Comparison of ENCODE assay signal across 1 cellular context in the genomic region with DNA sequence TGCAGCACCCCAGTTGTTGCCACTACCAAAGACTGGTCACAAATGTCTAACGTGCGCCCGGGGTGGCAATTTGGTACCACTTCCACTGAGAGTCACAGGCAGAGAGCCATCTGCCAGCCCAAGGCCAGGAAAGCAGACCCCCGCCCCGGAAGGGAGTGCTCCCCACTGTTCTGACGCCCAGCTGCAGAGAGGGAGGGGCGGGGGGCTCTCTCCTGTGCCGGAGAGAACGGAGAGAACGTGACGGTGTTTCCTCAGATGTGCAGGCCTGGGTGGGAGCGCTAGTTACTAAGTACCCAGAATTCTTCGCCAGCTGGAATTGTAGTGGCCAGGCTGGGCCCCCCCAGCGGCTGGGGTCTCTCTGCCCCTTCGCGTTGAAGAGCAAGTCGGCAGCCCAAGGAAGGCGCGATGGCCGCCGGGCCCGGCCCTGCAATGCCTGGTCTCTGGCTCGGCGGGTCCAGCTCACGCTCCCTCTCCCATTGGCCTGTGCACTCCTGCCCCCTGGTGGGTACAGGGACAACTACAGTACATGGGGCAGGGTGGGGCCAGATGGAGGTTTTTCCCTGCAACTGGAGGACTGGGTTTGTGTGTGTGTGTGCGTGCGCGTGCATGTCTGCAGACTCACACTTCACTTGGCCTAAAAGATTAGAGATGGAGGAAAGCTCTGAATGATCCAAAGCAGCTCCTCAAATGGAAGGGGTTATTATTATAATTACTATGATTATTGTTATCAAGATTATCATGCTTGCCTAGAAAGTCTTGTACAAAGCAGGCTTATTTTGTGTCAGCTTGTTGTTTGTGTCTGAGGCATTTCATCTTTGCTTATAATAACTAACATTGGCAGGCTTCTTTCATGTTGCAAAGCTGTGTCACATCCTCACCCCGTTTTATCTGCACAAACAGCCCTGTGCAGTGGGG.
TF ChIP-seq lines count a peak whose summit lies in the region.

No MANE protein-coding gene starts in this region.

TF ChIP-seq in HEK293, 187 proteins besides CTCF, POLR2A, EP300 and RAD21 (continued from another document):
- no peak for TF ChIP-seq ZNF843 (tag by site-specific recombination; IDR thresholded peaks at IDR 0.05)
- TF ChIP-seq, protein P1, sequence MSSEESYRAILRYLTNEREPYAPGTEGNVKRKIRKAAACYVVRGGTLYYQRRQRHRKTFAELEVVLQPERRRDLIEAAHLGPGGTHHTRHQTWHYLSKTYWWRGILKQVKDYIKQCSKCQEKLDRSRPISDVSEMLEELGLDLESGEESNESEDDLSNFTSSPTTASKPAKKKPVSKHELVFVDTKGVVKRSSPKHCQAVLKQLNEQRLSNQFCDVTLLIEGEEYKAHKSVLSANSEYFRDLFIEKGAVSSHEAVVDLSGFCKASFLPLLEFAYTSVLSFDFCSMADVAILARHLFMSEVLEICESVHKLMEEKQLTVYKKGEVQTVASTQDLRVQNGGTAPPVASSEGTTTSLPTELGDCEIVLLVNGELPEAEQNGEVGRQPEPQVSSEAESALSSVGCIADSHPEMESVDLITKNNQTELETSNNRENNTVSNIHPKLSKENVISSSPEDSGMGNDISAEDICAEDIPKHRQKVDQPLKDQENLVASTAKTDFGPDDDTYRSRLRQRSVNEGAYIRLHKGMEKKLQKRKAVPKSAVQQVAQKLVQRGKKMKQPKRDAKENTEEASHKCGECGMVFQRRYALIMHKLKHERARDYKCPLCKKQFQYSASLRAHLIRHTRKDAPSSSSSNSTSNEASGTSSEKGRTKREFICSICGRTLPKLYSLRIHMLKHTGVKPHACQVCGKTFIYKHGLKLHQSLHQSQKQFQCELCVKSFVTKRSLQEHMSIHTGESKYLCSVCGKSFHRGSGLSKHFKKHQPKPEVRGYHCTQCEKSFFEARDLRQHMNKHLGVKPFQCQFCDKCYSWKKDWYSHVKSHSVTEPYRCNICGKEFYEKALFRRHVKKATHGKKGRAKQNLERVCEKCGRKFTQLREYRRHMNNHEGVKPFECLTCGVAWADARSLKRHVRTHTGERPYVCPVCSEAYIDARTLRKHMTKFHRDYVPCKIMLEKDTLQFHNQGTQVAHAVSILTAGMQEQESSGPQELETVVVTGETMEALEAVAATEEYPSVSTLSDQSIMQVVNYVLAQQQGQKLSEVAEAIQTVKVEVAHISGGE (tag by site-specific recombination; conservative IDR thresholded peaks at IDR 0.05; ENCODE audit: low read depth) = no peak
- TF ChIP-seq KLF1 (tag by site-specific recombination; IDR thresholded peaks at IDR 0.05) = peak; percentile 11; the same call in 1 of the 2 replicates
